ENCODE assay signal across 1 cellular context in genomic region chr9:134375430-134376385, GRCh38.
TF ChIP-seq lines count a peak whose summit lies in the region.

No MANE protein-coding gene starts in this region.

TF ChIP-seq in HepG2, 621 proteins besides CTCF, POLR2A, EP300 and RAD21 (continued from another document):
- 0 out of 2 replicates have a peak, but pooled peaks have one; percentile 33 for TF ChIP-seq ZNF687 (CRISPR knock-in tag; IDR thresholded peaks at IDR 0.05)
- TF ChIP-seq ZNF256 (CRISPR knock-in tag; conservative IDR thresholded peaks at IDR 0.05), result no peak
- TF ChIP-seq CENPBD1 (CRISPR knock-in tag; IDR thresholded peaks at IDR 0.05; ENCODE audit: borderline replicate concordance, low read depth), result no peak
- TF ChIP-seq AGO2 (optimal IDR thresholded peaks at IDR 0.05; ENCODE audit: low read depth, low read length), result peak; percentile 45
- TF ChIP-seq ZSCAN9 (CRISPR knock-in tag; IDR thresholded peaks at IDR 0.05; ENCODE audit: borderline replicate concordance), result no peak
- no peak; the same call in 1 of the 2 replicates for TF ChIP-seq ZFX (CRISPR knock-in tag; IDR thresholded peaks at IDR 0.05; ENCODE audit: low read depth)
- no peak for TF ChIP-seq ZNF589 (CRISPR knock-in tag; conservative IDR thresholded peaks at IDR 0.05)
- TF ChIP-seq ZBTB38 (CRISPR knock-in tag; IDR thresholded peaks at IDR 0.05), result 0 out of 2 replicates have a peak, but pooled peaks have one; percentile 41
- no peak for TF ChIP-seq NPAS2 (CRISPR knock-in tag; IDR thresholded peaks at IDR 0.05; ENCODE audit: borderline replicate concordance)
- no peak for TF ChIP-seq PRDM15 (CRISPR knock-in tag; IDR thresholded peaks at IDR 0.05)
- TF ChIP-seq ZNF782 (CRISPR knock-in tag; IDR thresholded peaks at IDR 0.05; ENCODE audit: borderline replicate concordance), result no peak
- TF ChIP-seq RFX5 (IDR thresholded peaks at IDR 0.05; ENCODE audit: low read depth, low read length), result no peak
- no peak for TF ChIP-seq ZNF263 (CRISPR knock-in tag; IDR thresholded peaks at IDR 0.05)
- TF ChIP-seq MZF1 (CRISPR knock-in tag; IDR thresholded peaks at IDR 0.05; ENCODE audit: borderline replicate concordance), result no peak
- no peak for TF ChIP-seq ZNF660 (CRISPR knock-in tag; IDR thresholded peaks at IDR 0.05; ENCODE audit: borderline replicate concordance, low read depth)
- no peak for TF ChIP-seq ZNF512 (CRISPR knock-in tag; IDR thresholded peaks at IDR 0.05)
- TF ChIP-seq DRAP1 (CRISPR knock-in tag; IDR thresholded peaks at IDR 0.05), result no peak
- TF ChIP-seq HNRNPUL1 (IDR thresholded peaks at IDR 0.05; ENCODE audit: low read depth, low read length), result no peak
- no peak for TF ChIP-seq CBFB (CRISPR knock-in tag; IDR thresholded peaks at IDR 0.05)
- no peak for TF ChIP-seq ARID2 (CRISPR knock-in tag; IDR thresholded peaks at IDR 0.05; ENCODE audit: borderline replicate concordance)
- TF ChIP-seq IKZF1 (IDR thresholded peaks at IDR 0.05), result no peak
- TF ChIP-seq KLF6 (CRISPR knock-in tag; IDR thresholded peaks at IDR 0.05), result no peak
- TF ChIP-seq ETV5 (CRISPR knock-in tag; IDR thresholded peaks at IDR 0.05; ENCODE audit: borderline replicate concordance), result no peak
- no peak for TF ChIP-seq ZNF430 (CRISPR knock-in tag; IDR thresholded peaks at IDR 0.05)
- TF ChIP-seq ZNF33B (CRISPR knock-in tag; IDR thresholded peaks at IDR 0.05), result no peak
- TF ChIP-seq ZNF33A (CRISPR knock-in tag; IDR thresholded peaks at IDR 0.05; ENCODE audit: borderline replicate concordance), result no peak
- TF ChIP-seq ZFY (CRISPR knock-in tag; IDR thresholded peaks at IDR 0.05), result 0 out of 2 replicates have a peak, but pooled peaks have one; percentile 12
- TF ChIP-seq ZNF574 (CRISPR knock-in tag; IDR thresholded peaks at IDR 0.05), result no peak
- no peak for TF ChIP-seq MTF1 (CRISPR knock-in tag; IDR thresholded peaks at IDR 0.05)
- TF ChIP-seq JUNB (CRISPR knock-in tag; IDR thresholded peaks at IDR 0.05; ENCODE audit: borderline replicate concordance), result no peak
- TF ChIP-seq MYC (CRISPR knock-in tag; IDR thresholded peaks at IDR 0.05; ENCODE audit: borderline replicate concordance), result 0 out of 2 replicates have a peak, but pooled peaks have one; percentile 1
